ENCODE assay signal across 1 cellular context in genomic region chr9:35102769-35103659, GRCh38.
TF ChIP-seq lines count a peak whose summit lies in the region.

STOML2 (minus strand) TSS chr9:35103131; CDS start chr9:35103094, 37 bp downstream.

TF ChIP-seq in HepG2, 621 proteins besides CTCF, POLR2A, EP300 and RAD21 (continued from another document and continues in another):
- TF ChIP-seq, protein P1, sequence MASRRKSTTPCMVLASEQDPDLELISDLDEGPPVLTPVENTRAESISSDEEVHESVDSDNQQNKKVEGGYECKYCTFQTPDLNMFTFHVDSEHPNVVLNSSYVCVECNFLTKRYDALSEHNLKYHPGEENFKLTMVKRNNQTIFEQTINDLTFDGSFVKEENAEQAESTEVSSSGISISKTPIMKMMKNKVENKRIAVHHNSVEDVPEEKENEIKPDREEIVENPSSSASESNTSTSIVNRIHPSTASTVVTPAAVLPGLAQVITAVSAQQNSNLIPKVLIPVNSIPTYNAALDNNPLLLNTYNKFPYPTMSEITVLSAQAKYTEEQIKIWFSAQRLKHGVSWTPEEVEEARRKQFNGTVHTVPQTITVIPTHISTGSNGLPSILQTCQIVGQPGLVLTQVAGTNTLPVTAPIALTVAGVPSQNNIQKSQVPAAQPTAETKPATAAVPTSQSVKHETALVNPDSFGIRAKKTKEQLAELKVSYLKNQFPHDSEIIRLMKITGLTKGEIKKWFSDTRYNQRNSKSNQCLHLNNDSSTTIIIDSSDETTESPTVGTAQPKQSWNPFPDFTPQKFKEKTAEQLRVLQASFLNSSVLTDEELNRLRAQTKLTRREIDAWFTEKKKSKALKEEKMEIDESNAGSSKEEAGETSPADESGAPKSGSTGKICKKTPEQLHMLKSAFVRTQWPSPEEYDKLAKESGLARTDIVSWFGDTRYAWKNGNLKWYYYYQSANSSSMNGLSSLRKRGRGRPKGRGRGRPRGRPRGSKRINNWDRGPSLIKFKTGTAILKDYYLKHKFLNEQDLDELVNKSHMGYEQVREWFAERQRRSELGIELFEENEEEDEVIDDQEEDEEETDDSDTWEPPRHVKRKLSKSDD (CRISPR knock-in tag; IDR thresholded peaks at IDR 0.05; ENCODE audit: low read depth): no peak
- TF ChIP-seq ZNF44 (CRISPR knock-in tag; IDR thresholded peaks at IDR 0.05): no peak; the same call in 1 of the 2 replicates
- TF ChIP-seq ZBTB21 (CRISPR knock-in tag; IDR thresholded peaks at IDR 0.05): peak; percentile 28; the same call in 1 of the 2 replicates
- TF ChIP-seq ZNF225 (CRISPR knock-in tag; IDR thresholded peaks at IDR 0.05): no peak
- no peak for TF ChIP-seq SP140L (CRISPR knock-in tag; IDR thresholded peaks at IDR 0.05; ENCODE audit: borderline replicate concordance)
- TF ChIP-seq ZBTB40 (IDR thresholded peaks at IDR 0.05): peak; percentile 97
- peak; percentile 88 for TF ChIP-seq ZBTB40 (CRISPR knock-in tag; IDR thresholded peaks at IDR 0.05)
- no peak for TF ChIP-seq MTA1 (CRISPR knock-in tag; IDR thresholded peaks at IDR 0.05; ENCODE audit: borderline replicate concordance)
- TF ChIP-seq ZFP36L2 (CRISPR knock-in tag; IDR thresholded peaks at IDR 0.05): no peak
- TF ChIP-seq, protein P2, sequence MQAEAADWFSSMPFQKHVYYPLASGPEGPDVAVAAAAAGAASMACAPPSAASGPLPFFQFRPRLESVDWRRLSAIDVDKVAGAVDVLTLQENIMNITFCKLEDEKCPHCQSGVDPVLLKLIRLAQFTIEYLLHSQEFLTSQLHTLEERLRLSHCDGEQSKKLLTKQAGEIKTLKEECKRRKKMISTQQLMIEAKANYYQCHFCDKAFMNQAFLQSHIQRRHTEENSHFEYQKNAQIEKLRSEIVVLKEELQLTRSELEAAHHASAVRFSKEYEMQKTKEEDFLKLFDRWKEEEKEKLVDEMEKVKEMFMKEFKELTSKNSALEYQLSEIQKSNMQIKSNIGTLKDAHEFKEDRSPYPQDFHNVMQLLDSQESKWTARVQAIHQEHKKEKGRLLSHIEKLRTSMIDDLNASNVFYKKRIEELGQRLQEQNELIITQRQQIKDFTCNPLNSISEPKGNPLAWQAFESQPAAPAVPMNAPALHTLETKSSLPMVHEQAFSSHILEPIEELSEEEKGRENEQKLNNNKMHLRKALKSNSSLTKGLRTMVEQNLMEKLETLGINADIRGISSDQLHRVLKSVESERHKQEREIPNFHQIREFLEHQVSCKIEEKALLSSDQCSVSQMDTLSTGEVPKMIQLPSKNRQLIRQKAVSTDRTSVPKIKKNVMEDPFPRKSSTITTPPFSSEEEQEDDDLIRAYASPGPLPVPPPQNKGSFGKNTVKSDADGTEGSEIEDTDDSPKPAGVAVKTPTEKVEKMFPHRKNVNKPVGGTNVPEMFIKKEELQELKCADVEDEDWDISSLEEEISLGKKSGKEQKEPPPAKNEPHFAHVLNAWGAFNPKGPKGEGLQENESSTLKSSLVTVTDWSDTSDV (CRISPR knock-in tag; IDR thresholded peaks at IDR 0.05): no peak
- no peak for TF ChIP-seq ZNF33A (CRISPR knock-in tag; IDR thresholded peaks at IDR 0.05; ENCODE audit: borderline replicate concordance)
- no peak for TF ChIP-seq ZNF180 (CRISPR knock-in tag; IDR thresholded peaks at IDR 0.05; ENCODE audit: borderline replicate concordance, low read depth)
- TF ChIP-seq NFIB (CRISPR knock-in tag; IDR thresholded peaks at IDR 0.05; ENCODE audit: borderline replicate concordance): no peak
- peak; percentile 80; the same call in 1 of the 2 replicates for TF ChIP-seq ZFP37 (CRISPR knock-in tag; IDR thresholded peaks at IDR 0.05; ENCODE audit: borderline replicate concordance)
- peak; percentile 83 for TF ChIP-seq ZNF792 (CRISPR knock-in tag; IDR thresholded peaks at IDR 0.05)
- TF ChIP-seq, protein P3, sequence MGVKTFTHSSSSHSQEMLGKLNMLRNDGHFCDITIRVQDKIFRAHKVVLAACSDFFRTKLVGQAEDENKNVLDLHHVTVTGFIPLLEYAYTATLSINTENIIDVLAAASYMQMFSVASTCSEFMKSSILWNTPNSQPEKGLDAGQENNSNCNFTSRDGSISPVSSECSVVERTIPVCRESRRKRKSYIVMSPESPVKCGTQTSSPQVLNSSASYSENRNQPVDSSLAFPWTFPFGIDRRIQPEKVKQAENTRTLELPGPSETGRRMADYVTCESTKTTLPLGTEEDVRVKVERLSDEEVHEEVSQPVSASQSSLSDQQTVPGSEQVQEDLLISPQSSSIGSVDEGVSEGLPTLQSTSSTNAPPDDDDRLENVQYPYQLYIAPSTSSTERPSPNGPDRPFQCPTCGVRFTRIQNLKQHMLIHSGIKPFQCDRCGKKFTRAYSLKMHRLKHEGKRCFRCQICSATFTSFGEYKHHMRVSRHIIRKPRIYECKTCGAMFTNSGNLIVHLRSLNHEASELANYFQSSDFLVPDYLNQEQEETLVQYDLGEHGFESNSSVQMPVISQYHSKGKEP (CRISPR knock-in tag; IDR thresholded peaks at IDR 0.05): no peak
- peak; percentile 72; the same call in 1 of the 2 replicates for TF ChIP-seq ZNF800 (CRISPR knock-in tag; IDR thresholded peaks at IDR 0.05)
- 0 out of 2 replicates have a peak, but pooled peaks have one; percentile 29 for TF ChIP-seq MEIS1 (CRISPR knock-in tag; IDR thresholded peaks at IDR 0.05; ENCODE audit: borderline replicate concordance)
- no peak for TF ChIP-seq SMAD9 (CRISPR knock-in tag; IDR thresholded peaks at IDR 0.05)
- TF ChIP-seq TBX2 (CRISPR knock-in tag; IDR thresholded peaks at IDR 0.05; ENCODE audit: borderline replicate concordance): peak; percentile 85
- TF ChIP-seq, protein P4, sequence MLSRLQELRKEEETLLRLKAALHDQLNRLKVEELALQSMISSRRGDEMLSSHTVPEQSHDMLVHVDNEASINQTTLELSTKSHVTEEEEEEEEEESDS (CRISPR knock-in tag; IDR thresholded peaks at IDR 0.05; ENCODE audit: borderline replicate concordance): no peak
- TF ChIP-seq ARID5B (CRISPR knock-in tag; IDR thresholded peaks at IDR 0.05): peak; percentile 50
- TF ChIP-seq PATZ1 (CRISPR knock-in tag; IDR thresholded peaks at IDR 0.05): peak; percentile 58
- no peak for TF ChIP-seq ZNF382 (CRISPR knock-in tag; IDR thresholded peaks at IDR 0.05; ENCODE audit: borderline replicate concordance)
- TF ChIP-seq NBN (conservative IDR thresholded peaks at IDR 0.05): no peak
- peak; percentile 78 for TF ChIP-seq ZNF784 (CRISPR knock-in tag; IDR thresholded peaks at IDR 0.05; ENCODE audit: borderline replicate concordance)
